In the genomic region with DNA sequence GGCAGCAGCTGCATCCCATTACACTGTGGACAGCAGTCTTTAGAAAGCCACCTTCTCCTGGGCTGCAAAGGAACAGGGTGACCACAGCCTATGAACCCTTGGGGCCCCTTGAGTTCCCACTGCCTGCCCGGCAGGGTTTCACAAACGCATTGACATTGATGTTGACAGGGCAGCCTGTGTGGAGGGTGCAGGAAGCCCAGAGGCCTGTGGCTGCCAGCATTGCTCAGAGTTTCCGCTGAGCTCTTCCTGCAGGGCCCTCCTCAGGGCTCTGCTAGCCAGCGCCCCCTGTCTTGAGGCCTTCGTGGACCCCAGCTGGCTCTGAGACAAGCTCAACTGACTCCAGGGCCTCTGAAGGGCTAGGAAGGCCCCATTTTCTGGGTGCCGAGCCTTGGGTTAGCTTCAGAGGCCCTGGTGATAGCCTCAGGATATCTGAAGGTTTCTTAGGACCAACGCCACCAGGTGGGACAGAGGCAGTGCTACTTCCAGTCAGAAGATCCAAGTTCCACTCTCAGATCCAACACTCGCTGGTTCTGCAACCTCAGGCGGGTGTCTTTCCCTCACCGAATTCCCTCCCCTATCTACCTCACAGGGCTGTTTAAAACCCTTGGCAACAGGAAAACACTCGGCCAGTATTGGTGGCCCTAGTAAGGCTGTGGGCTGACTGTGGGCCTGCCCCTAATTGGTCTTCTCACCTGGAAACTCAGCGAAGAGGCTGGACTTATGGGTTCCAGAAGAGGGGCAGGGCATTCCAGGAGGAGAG, we compare ENCODE assay signal across 8 cellular contexts. TPM values are rescaled to one million over a fixed set of nuclear protein-coding genes. Genes with fewer than 3 reads are reported as not detected.
DNase-seq lines count a peak whose midpoint lies in the region; ATAC-seq and TF ChIP-seq lines count a peak whose summit lies in the region.

No MANE protein-coding gene starts in this region.

- no peak overlapping the region for H3K4me3 Mint-ChIP-seq in HFFc6

- H3K9me3 Mint-ChIP-seq in HFFc6, result peaks cover 6% of the 10 kb centered on the region

- H3K27ac Mint-ChIP-seq in HFFc6, result peak overlapping the region; percentile 90; the same call in 1 of the 2 replicates

- intact Hi-C loops in heart right ventricle (cut with DNase I), result loop anchor here in 7 of 10 donors (5.0 to 10.0 kb wide), 4 partner anchors 61 to 191 kb away; partner anchors contain the start of genes CSF1 (in 5 of the 7) and AHCYL1 (in 3 of the 7)

- 63 to 66% methylated on average over 12 of the region's 12 CpGs for WGBS in heart right ventricle, 2 donors

- peaks cover 4% of the 10 kb centered on the region; the same call in 1 of the 2 replicates for H3K36me3 Mint-ChIP-seq in HFFc6 (ENCODE audit: low read depth)

- ATAC-seq in heart right ventricle, result peak; percentile 54 to 72 (median 66)
- ATAC-seq in GM18502 (IDR thresholded peaks at IDR 0.05; ENCODE audit: poor library complexity, unreplicated experiment), result no peak

- no peaks in the 10 kb centered on the region for H3K27me3 ChIP-seq in heart right ventricle

- H3K4me1 ChIP-seq in heart right ventricle, result peaks cover 33 to 78% (median 62%) of the 10 kb centered on the region in 9 donors

- no peak overlapping the region for H3K4me3 ChIP-seq in heart right ventricle

- peak; percentile 58 for DNase-seq in ELF-1 (ENCODE audit: low read depth, low spot score)
- no peak for DNase-seq in HFFc6
- DNase-seq in RKO (ENCODE audit: low spot score), result peak; percentile 32
- DNase-seq in activated effector memory CD4-positive, alpha-beta T cell treated with Interleukin-2 at 50 U/mL for 16 hours, result peak; percentile 72
- DNase-seq in heart right ventricle, result peak; percentile 55 to 63
- peak; percentile 33 to 50 for DNase-seq in stimulated activated CD4-positive, alpha-beta T cell treated with anti-CD3 and anti-CD28 coated beads, Interleukin-1b, Interleukin-23, amount 100 ng/mL, for 1 hour (ENCODE audit: low read depth in 2 of 2)
- DNase-seq in cortex of kidney (lab: John Stamatoyannopoulos, UW), result no peak

- TF ChIP-seq CTCF in HFFc6 (IDR thresholded peaks at IDR 0.05) (peak; percentile 55), heart right ventricle (IDR thresholded peaks at IDR 0.05) (peak in 8 of 9 donors; percentile 37 to 73 (median 60))

- H3K9me3 ChIP-seq in heart right ventricle, result no peaks in the 10 kb centered on the region

- no peaks in the 10 kb centered on the region; the same call in 1 of the 2 replicates for H3K27me3 Mint-ChIP-seq in HFFc6 (ENCODE audit: insufficient read depth)

- no peaks in the 10 kb centered on the region for H3K36me3 ChIP-seq in heart right ventricle

- H3K27ac ChIP-seq in heart right ventricle, result peak overlapping the region in 9 of 10 donors; percentile 5 to 80 (median 47)

- H3K4me1 Mint-ChIP-seq in HFFc6 (ENCODE audit: low read depth), result peaks cover 59% of the 10 kb centered on the region

RNA-seq across cellular contexts. Expression of gene EPS8L3, which starts 27.2 kb away (rescaled TPM):
- not detected for total RNA-seq in HFFc6 (2021; fragmentation: NEBNext Ultra II Directional; extraction: Animal tissue kit (Norgen Biotek cat#: 25700))
- under 1 TPM in 3 of 10 donors, not detected in 7; 0.49 to 0.61 (median 0.56) TPM for total RNA-seq in heart right ventricle
- not detected for polyA plus RNA-seq in heart right ventricle

RNA-seq across cellular contexts. Expression of gene GSTM3, which starts 50.1 kb away (rescaled TPM):
- total RNA-seq in HFFc6 (2021; fragmentation: NEBNext Ultra II Directional; extraction: Animal tissue kit (Norgen Biotek cat#: 25700)), result 10 to 100 TPM; 36.9 to 51.3 (median 43.6) TPM
- total RNA-seq in heart right ventricle, result 100 to 1,000 TPM in 5 of 10 donors, 10 to 100 TPM in 5; 51.8 to 289 (median 99.3) TPM
- polyA plus RNA-seq in heart right ventricle, result 100 to 1,000 TPM in 1 of 2 donors, 10 to 100 TPM in 1; 49.0 to 129 TPM

Comparison
In these comparisons a context has a peak if more than half of its experiments do, and no peak if none do; other contexts are left out.
1. DNase-seq: peak in ELF-1 (single experiment), RKO (single experiment), activated effector memory CD4-positive, alpha-beta T cell treated with Interleukin-2 at 50 U/mL for 16 hours (single experiment), heart right ventricle (2 of 2) and stimulated activated CD4-positive, alpha-beta T cell treated with anti-CD3 and anti-CD28 coated beads, Interleukin-1b, Interleukin-23, amount 100 ng/mL, for 1 hour (2 of 2); none in HFFc6 (single experiment) and cortex of kidney (single experiment).